ENCODE assay signal across 9 cellular contexts in genomic region chr19:50204811-50205675, GRCh38. TPM values are rescaled to one million over a fixed set of nuclear protein-coding genes. Genes with fewer than 3 reads are reported as not detected.
A peak's percentile ranks its signal among the peaks of the same experiment; 100 is the strongest.
DNase-seq lines count a peak whose midpoint lies in the region; ATAC-seq, FAIRE-seq and TF ChIP-seq lines count a peak whose summit lies in the region.
"Had no signal": no experiment of that assay in that cellular context is flagged by ENCODE, and none has a peak within 500 bp of the region (broad histone marks: within the 10 kb centered on the region; RNA-seq: fewer than 3 reads in every experiment).

No MANE protein-coding gene starts in this region.

- peak overlapping the region; percentile 82 for H3K4me3 ChIP-seq in PC-9
- peak overlapping the region; percentile 36 for H3K4me3 ChIP-seq in hepatocyte
- H3K4me3 ChIP-seq in skin epidermis, result peak overlapping the region in 6 of 7 experiments; percentile 9 to 39 (median 22)
- no peak overlapping the region for H3K4me3 ChIP-seq in tibial artery
- H3K4me3 ChIP-seq: sigmoid colon had no signal

- H3K9me2 ChIP-seq in PC-9 (ENCODE audit: insufficient read depth), result no peaks in the 10 kb centered on the region
- H3K9me2 ChIP-seq in hepatocyte (replicated peaks; ENCODE audit: insufficient read depth), result no peaks in the 10 kb centered on the region

- 13% methylated on average over 34 of the region's 49 CpGs for WGBS in hepatocyte (ENCODE audit: low lambda C conversion rate, missing lambda C conversion rate)

- POLR2A ChIA-PET in PC-9 (lab: Charles Lee; ENCODE audit: unreplicated experiment), result interaction anchor here (0.5 to 1.4 kb wide), 7 partner anchors 8 to 906 kb away, joined by 3 to 14 read pairs (median 8); no protein-coding TSS in a partner anchor

- H3K27ac ChIP-seq in PC-9 (peak overlapping the region; percentile 97), hepatocyte (peak overlapping the region; percentile 99), skin epidermis (peak overlapping the region in 15 of 21 experiments; percentile 39 to 87 (median 74)), tibial artery (no peak overlapping the region)

- H4K20me1 ChIP-seq in PC-9 (ENCODE audit: insufficient read depth) (no peaks in the 10 kb centered on the region), hepatocyte (ENCODE audit: insufficient read depth, poor library complexity, severe bottlenecking) (no peaks in the 10 kb centered on the region)

- intact Hi-C loops in PC-9 (cut with micrococcal nuclease; ENCODE audit: unreplicated experiment), result loop anchor here (1.0 kb wide), 2 partner anchors 10 to 38 kb away; no protein-coding TSS in a partner anchor
- intact Hi-C loops in tibial artery (cut with DNase I; ENCODE audit: low total_unique reads), result no loop called here

- TF ChIP-seq CTCF in PC-9 (conservative IDR thresholded peaks at IDR 0.05) (no peak), hepatocyte (IDR thresholded peaks at IDR 0.05; ENCODE audit: poor library complexity) (no peak), tibial artery (IDR thresholded peaks at IDR 0.05) (no peak)

- no peaks in the 10 kb centered on the region for H3K36me3 ChIP-seq in PC-9 (ENCODE audit: low read depth)
- H3K36me3 ChIP-seq in hepatocyte (replicated peaks; ENCODE audit: insufficient read depth, low read depth), result no peaks in the 10 kb centered on the region
- no peaks in the 10 kb centered on the region for H3K36me3 ChIP-seq in tibial artery
- H3K36me3 ChIP-seq: sigmoid colon had no signal

- H3K79me2 ChIP-seq in PC-9 (ENCODE audit: low read depth), result peaks cover 35% of the 10 kb centered on the region
- H3K79me2 ChIP-seq in hepatocyte, result peaks cover 15% of the 10 kb centered on the region

- H3K27me3 ChIP-seq in PC-9 (ENCODE audit: insufficient read depth, low read depth) (no peaks in the 10 kb centered on the region), hepatocyte (peaks cover 10% of the 10 kb centered on the region), tibial artery (peaks cover 0 to 51% of the 10 kb centered on the region in 2 donors)

- H3K4me2 ChIP-seq in PC-9 (peak overlapping the region; percentile 95), hepatocyte (peak overlapping the region; percentile 85)

- ATAC-seq in GM21529 (IDR thresholded peaks at IDR 0.05; ENCODE audit: unreplicated experiment), result no peak

- DNase-seq in PC-9, result peak; percentile 88 to 96
- peak; percentile 96 for DNase-seq in hepatocyte (ENCODE audit: low spot score)
- DNase-seq in RCC 7860 (ENCODE audit: low spot score), result no peak
- DNase-seq in medulla oblongata (ENCODE audit: extremely low spot score), result no peak
- no peak for DNase-seq in tibial artery
- DNase-seq: sigmoid colon had no signal

- TSS peak; percentile 88 for BruUV-seq in PC-9 (replicated peaks; lab: Mats Ljungman, UMichigan)

- CTCF ChIA-PET in PC-9 (lab: Charles Lee), result interaction anchor here (0.6 kb wide), 1 partner anchor 252 kb away, joined by 5 read pairs; no protein-coding TSS in a partner anchor

- H3F3A ChIP-seq in PC-9 (ENCODE audit: insufficient read depth, low read depth), result peaks cover 13% of the 10 kb centered on the region

- no peak for FAIRE-seq in RCC 7860 (lab: Jason Lieb, UNC)

- H3K9me3 ChIP-seq in PC-9 (ENCODE audit: insufficient read depth, low read depth), result no peaks in the 10 kb centered on the region
- H3K9me3 ChIP-seq in hepatocyte (ENCODE audit: low read depth), result no peaks in the 10 kb centered on the region
- no peaks in the 10 kb centered on the region for H3K9me3 ChIP-seq in tibial artery
- H3K9me3 ChIP-seq: sigmoid colon had no signal

- TF ChIP-seq EP300 in Ishikawa (IDR thresholded peaks at IDR 0.05; ENCODE audit: borderline replicate concordance), result no peak; the same call in 1 of the 2 replicates

- H3K4me1 ChIP-seq in PC-9 (replicated peaks; ENCODE audit: insufficient read depth) (peaks cover 26% of the 10 kb centered on the region), hepatocyte (ENCODE audit: insufficient read depth) (peaks cover 13% of the 10 kb centered on the region), tibial artery (peaks cover 0 to 19% (median 9%) of the 10 kb centered on the region in 4 donors)

- H2AFZ ChIP-seq in PC-9 (peak overlapping the region; percentile 36), hepatocyte (no peak overlapping the region)

- no peak for TF ChIP-seq RAD21 in Ishikawa (IDR thresholded peaks at IDR 0.05; ENCODE audit: low read depth)

TF ChIP-seq in Ishikawa, 13 proteins besides CTCF, POLR2A, EP300 and RAD21:
- no peak for TF ChIP-seq FOXM1 (IDR thresholded peaks at IDR 0.05; ENCODE audit: borderline replicate concordance, low read depth)
- peak; percentile 61 for TF ChIP-seq NFIC (IDR thresholded peaks at IDR 0.05)
- no peak; the same call in 1 of the 2 replicates for TF ChIP-seq TEAD4 (IDR thresholded peaks at IDR 0.05)
- TF ChIP-seq, protein P1, sequence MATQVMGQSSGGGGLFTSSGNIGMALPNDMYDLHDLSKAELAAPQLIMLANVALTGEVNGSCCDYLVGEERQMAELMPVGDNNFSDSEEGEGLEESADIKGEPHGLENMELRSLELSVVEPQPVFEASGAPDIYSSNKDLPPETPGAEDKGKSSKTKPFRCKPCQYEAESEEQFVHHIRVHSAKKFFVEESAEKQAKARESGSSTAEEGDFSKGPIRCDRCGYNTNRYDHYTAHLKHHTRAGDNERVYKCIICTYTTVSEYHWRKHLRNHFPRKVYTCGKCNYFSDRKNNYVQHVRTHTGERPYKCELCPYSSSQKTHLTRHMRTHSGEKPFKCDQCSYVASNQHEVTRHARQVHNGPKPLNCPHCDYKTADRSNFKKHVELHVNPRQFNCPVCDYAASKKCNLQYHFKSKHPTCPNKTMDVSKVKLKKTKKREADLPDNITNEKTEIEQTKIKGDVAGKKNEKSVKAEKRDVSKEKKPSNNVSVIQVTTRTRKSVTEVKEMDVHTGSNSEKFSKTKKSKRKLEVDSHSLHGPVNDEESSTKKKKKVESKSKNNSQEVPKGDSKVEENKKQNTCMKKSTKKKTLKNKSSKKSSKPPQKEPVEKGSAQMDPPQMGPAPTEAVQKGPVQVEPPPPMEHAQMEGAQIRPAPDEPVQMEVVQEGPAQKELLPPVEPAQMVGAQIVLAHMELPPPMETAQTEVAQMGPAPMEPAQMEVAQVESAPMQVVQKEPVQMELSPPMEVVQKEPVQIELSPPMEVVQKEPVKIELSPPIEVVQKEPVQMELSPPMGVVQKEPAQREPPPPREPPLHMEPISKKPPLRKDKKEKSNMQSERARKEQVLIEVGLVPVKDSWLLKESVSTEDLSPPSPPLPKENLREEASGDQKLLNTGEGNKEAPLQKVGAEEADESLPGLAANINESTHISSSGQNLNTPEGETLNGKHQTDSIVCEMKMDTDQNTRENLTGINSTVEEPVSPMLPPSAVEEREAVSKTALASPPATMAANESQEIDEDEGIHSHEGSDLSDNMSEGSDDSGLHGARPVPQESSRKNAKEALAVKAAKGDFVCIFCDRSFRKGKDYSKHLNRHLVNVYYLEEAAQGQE (IDR thresholded peaks at IDR 0.05; ENCODE audit: low read depth), result no peak
- peak; percentile 70 for TF ChIP-seq CREB1 (IDR thresholded peaks at IDR 0.05; ENCODE audit: low read depth)
- peak; percentile 51; the same call in 1 of the 2 replicates for TF ChIP-seq ZBTB7A (IDR thresholded peaks at IDR 0.05; ENCODE audit: low read depth)
- peak; percentile 68 for TF ChIP-seq EGR1 (IDR thresholded peaks at IDR 0.05)
- 0 out of 2 replicates have a peak, but pooled peaks have one; percentile 10 for TF ChIP-seq YY1 (IDR thresholded peaks at IDR 0.05; ENCODE audit: low read depth)
- TF ChIP-seq TAF1 (IDR thresholded peaks at IDR 0.05; ENCODE audit: low read depth), result peak; percentile 21; the same call in 1 of the 2 replicates
- TF ChIP-seq, protein P2, sequence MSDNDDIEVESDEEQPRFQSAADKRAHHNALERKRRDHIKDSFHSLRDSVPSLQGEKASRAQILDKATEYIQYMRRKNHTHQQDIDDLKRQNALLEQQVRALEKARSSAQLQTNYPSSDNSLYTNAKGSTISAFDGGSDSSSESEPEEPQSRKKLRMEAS (IDR thresholded peaks at IDR 0.05), result peak; percentile 37; the same call in 1 of the 2 replicates
- TF ChIP-seq CEBPB (IDR thresholded peaks at IDR 0.05), result peak; percentile 8; the same call in 1 of the 2 replicates
- TF ChIP-seq TCF12 (IDR thresholded peaks at IDR 0.05; ENCODE audit: low read depth), result peak; percentile 64; the same call in 1 of the 2 replicates
- TF ChIP-seq, protein P3, sequence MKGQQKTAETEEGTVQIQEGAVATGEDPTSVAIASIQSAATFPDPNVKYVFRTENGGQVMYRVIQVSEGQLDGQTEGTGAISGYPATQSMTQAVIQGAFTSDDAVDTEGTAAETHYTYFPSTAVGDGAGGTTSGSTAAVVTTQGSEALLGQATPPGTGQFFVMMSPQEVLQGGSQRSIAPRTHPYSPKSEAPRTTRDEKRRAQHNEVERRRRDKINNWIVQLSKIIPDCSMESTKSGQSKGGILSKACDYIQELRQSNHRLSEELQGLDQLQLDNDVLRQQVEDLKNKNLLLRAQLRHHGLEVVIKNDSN (IDR thresholded peaks at IDR 0.05), result 0 out of 2 replicates have a peak, but pooled peaks have one; percentile 18

RNA-seq across cellular contexts. Expression of gene MYH14, which starts 1.6 kb away (rescaled TPM):
- total RNA-seq in PC-9 (2021), result 115 and 169 TPM in 2 replicates
- 48.9 and 64.4 TPM in 2 replicates for total RNA-seq in hepatocyte
- polyA plus RNA-seq in hepatocyte, result 31.7 and 40.9 TPM in 2 replicates

RNA-seq across cellular contexts. Expression of gene IZUMO2, which starts 42.0 kb away (rescaled TPM):
- total RNA-seq in PC-9 (2021) (not detected in 2 replicates), hepatocyte (not detected in 2 replicates)
- not detected in 2 replicates for polyA plus RNA-seq in hepatocyte
- total RNA-seq: sigmoid colon had no signal
- polyA plus RNA-seq: sigmoid colon had no signal

Comparison
In these comparisons a context has a peak if more than half of its experiments do, and no peak if none do; other contexts are left out.
1. DNase-seq: peak in PC-9 (2 of 2) and hepatocyte (single experiment); none in RCC 7860 (single experiment), medulla oblongata (single experiment) and tibial artery (0 of 2).
2. H3K27ac ChIP-seq: peak in PC-9 (single experiment), hepatocyte (single experiment) and skin epidermis (15 of 21); none in tibial artery (0 of 2).
3. H3K4me3 ChIP-seq: peak in PC-9 (single experiment), hepatocyte (single experiment) and skin epidermis (6 of 7); none in tibial artery (0 of 2).